Comparison of ENCODE assay signal across 8 cellular contexts in genomic region chr17:57084802-57085447, GRCh38. TPM values are rescaled to one million over a fixed set of nuclear protein-coding genes. Genes with fewer than 3 reads are reported as not detected.
DNase-seq lines count a peak whose midpoint lies in the region; TF ChIP-seq lines count a peak whose summit lies in the region.

TSS of gene AKAP1 (plus strand) at chr17:57085246. CDS start at chr17:57105465, 20,219 bp downstream.

- peak; percentile 43 for TF ChIP-seq CTCF in GM20000 (IDR thresholded peaks at IDR 0.05; ENCODE audit: extremely low read depth, missing control alignments)

- peak; percentile 99 for DNase-seq in COLO829 (ENCODE audit: low spot score)
- DNase-seq in GM20000 (ENCODE audit: low spot score): peak; percentile 99
- peak; percentile 65 for DNase-seq in HS-5 (ENCODE audit: low read depth)
- DNase-seq in NK-92 (lab: John Stamatoyannopoulos, UW; ENCODE audit: unreplicated experiment): peak; percentile 75
- peak; percentile 79 to 91 for DNase-seq in activated CD8-positive, alpha-beta memory T cell treated with anti-CD3 and anti-CD28 coated beads for 1 hour (ENCODE audit: extremely low read depth in 1 of 2, low read depth in 1 of 2)
- peak; percentile 92 for DNase-seq in effector CD4-positive, alpha-beta T cell
- DNase-seq in lung microvascular endothelial cell (ENCODE audit: low read depth in 2 of 2): peak; percentile 96 to 97
- peak; percentile 84 to 91 (median 91) for DNase-seq in stimulated activated CD4-positive, alpha-beta T cell treated with anti-CD3 and anti-CD28 coated beads, TNF-alpha, amount 100 ng/mL, for 48 hours (ENCODE audit: low read depth in 3 of 3)

RNA-seq across cellular contexts. Expression of gene AKAP1, which starts in this region (rescaled TPM):
- total RNA-seq in lung microvascular endothelial cell: 17.2 and 21.2 TPM in 2 replicates

Comparison
In these comparisons a context has a peak if more than half of its experiments do, and no peak if none do; other contexts are left out.
1. Peak in every context shown above with its lines: DNase-seq.